In genomic region chr22:16561093-16561658, GRCh38 we compare ENCODE assay signal across 14 cellular contexts. TPM values are rescaled to one million over a fixed set of nuclear protein-coding genes. Genes with fewer than 3 reads are reported as not detected.
"Had no signal": no experiment of that assay in that cellular context is flagged by ENCODE, and none has a peak within 500 bp of the region (broad histone marks: within the 10 kb centered on the region; RNA-seq: fewer than 3 reads in every experiment).

No MANE protein-coding gene starts in this region.

RNA-seq across cellular contexts. Expression of gene CCT8L2, which starts 31.4 kb away (rescaled TPM):
- total RNA-seq: stomach, subcutaneous adipose tissue, suprapubic skin, temporal lobe, thoracic aorta, thyroid gland, tibial nerve, transverse colon, upper lobe of left lung, upper lobe of right lung, ureter, urinary bladder, uterus, vagina had no signal
- polyA plus RNA-seq: stomach, urinary bladder had no signal
